Comparison of ENCODE assay signal across 1 cellular context in the genomic region with DNA sequence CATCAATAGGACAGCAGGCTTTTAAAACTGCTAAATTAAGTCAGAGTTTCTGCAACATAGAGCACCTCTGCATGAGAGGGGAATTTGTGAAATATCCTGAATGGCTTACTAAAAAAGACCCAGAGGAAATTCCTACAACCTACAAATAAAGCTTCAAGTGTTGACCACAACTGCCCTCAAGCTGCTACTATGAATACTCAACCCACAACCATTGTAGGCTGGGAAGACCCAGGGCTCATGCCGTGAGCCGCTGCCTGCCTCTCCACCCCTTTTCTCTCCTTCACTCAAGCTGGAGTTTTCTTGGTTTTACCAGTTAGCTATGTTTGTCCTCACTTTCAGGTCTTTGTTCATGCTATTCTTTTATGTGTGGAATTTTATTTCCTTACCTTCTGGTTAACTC.
TF ChIP-seq lines count a peak whose summit lies in the region.

No MANE protein-coding gene starts in this region.

TF ChIP-seq in WTC11, 78 proteins besides CTCF, POLR2A, EP300 and RAD21 (continued from another document):
- TF ChIP-seq, protein P1, sequence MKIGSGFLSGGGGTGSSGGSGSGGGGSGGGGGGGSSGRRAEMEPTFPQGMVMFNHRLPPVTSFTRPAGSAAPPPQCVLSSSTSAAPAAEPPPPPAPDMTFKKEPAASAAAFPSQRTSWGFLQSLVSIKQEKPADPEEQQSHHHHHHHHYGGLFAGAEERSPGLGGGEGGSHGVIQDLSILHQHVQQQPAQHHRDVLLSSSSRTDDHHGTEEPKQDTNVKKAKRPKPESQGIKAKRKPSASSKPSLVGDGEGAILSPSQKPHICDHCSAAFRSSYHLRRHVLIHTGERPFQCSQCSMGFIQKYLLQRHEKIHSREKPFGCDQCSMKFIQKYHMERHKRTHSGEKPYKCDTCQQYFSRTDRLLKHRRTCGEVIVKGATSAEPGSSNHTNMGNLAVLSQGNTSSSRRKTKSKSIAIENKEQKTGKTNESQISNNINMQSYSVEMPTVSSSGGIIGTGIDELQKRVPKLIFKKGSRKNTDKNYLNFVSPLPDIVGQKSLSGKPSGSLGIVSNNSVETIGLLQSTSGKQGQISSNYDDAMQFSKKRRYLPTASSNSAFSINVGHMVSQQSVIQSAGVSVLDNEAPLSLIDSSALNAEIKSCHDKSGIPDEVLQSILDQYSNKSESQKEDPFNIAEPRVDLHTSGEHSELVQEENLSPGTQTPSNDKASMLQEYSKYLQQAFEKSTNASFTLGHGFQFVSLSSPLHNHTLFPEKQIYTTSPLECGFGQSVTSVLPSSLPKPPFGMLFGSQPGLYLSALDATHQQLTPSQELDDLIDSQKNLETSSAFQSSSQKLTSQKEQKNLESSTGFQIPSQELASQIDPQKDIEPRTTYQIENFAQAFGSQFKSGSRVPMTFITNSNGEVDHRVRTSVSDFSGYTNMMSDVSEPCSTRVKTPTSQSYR (CRISPR knock-in tag; IDR thresholded peaks at IDR 0.05) = no peak
- TF ChIP-seq ZNF671 (CRISPR knock-in tag; IDR thresholded peaks at IDR 0.05) (no peak), RORB (CRISPR knock-in tag; IDR thresholded peaks at IDR 0.05) (no peak), HMGA2 (CRISPR knock-in tag; IDR thresholded peaks at IDR 0.05) (no peak), CREB1 (CRISPR knock-in tag; IDR thresholded peaks at IDR 0.05) (no peak), JAZF1 (CRISPR knock-in tag; IDR thresholded peaks at IDR 0.05) (no peak), SMAD4 (CRISPR knock-in tag; IDR thresholded peaks at IDR 0.05) (no peak), ZNF232 (CRISPR knock-in tag; IDR thresholded peaks at IDR 0.05) (no peak)
- TF ChIP-seq, protein P2, sequence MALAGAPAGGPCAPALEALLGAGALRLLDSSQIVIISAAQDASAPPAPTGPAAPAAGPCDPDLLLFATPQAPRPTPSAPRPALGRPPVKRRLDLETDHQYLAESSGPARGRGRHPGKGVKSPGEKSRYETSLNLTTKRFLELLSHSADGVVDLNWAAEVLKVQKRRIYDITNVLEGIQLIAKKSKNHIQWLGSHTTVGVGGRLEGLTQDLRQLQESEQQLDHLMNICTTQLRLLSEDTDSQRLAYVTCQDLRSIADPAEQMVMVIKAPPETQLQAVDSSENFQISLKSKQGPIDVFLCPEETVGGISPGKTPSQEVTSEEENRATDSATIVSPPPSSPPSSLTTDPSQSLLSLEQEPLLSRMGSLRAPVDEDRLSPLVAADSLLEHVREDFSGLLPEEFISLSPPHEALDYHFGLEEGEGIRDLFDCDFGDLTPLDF (CRISPR knock-in tag; IDR thresholded peaks at IDR 0.05) = no peak
- TF ChIP-seq, protein P3, sequence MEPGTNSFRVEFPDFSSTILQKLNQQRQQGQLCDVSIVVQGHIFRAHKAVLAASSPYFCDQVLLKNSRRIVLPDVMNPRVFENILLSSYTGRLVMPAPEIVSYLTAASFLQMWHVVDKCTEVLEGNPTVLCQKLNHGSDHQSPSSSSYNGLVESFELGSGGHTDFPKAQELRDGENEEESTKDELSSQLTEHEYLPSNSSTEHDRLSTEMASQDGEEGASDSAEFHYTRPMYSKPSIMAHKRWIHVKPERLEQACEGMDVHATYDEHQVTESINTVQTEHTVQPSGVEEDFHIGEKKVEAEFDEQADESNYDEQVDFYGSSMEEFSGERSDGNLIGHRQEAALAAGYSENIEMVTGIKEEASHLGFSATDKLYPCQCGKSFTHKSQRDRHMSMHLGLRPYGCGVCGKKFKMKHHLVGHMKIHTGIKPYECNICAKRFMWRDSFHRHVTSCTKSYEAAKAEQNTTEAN (CRISPR knock-in tag; IDR thresholded peaks at IDR 0.05) = no peak
- TF ChIP-seq, protein P4, sequence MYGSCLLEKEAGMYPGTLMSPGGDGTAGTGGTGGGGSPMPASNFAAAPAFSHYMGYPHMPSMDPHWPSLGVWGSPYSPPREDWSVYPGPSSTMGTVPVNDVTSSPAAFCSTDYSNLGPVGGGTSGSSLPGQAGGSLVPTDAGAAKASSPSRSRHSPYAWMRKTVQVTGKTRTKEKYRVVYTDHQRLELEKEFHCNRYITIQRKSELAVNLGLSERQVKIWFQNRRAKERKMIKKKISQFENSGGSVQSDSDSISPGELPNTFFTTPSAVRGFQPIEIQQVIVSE (CRISPR knock-in tag; IDR thresholded peaks at IDR 0.05; ENCODE audit: borderline replicate concordance) = no peak
